ENCODE assay signal across 3 cellular contexts in the genomic region with DNA sequence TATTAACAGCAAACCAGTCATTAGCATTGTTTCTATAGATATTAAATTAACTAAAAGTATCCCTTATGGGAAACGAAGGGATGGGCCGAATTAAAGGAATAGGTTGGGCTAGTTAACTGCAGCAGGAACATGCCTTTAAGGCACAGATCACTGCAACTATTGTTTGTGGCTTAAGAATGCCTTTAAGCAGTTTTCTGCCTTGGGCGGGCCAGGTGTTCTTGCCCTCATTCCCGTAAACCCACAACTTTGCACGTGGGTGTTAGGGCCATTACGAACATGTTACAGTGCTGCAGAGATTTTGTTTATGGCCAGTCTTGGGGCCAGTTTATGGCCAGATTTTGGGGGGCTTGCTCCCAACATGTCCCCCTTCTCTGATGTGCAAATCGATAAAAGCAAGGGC. TPM values are rescaled to one million over a fixed set of nuclear protein-coding genes. Genes with fewer than 3 reads are reported as not detected.
DNase-seq lines count a peak whose midpoint lies in the region; TF ChIP-seq lines count a peak whose summit lies in the region.
"Not testable (repeated sequence)": the region's sequence is repeated elsewhere in the genome, so short reads cannot be mapped to it uniquely, and the experiment has no call there.

No MANE protein-coding gene starts in this region.

- not testable (repeated sequence) for H2BK120ac ChIP-seq in trophoblast cell (ENCODE audit: insufficient read depth, low read length, poor library complexity)

- not testable (repeated sequence) for H3K4me3 ChIP-seq in mammary epithelial cell (replicated peaks in 1 of 3; ENCODE audit: insufficient read depth in 1 of 3, low read depth in 2 of 3, low read length in 3 of 3); trophoblast cell (ENCODE audit: low read depth, low read length)

- intact Hi-C loops in mammary epithelial cell (cut with micrococcal nuclease), result not testable (repeated sequence)

- not testable (repeated sequence) for H3K79me1 ChIP-seq in trophoblast cell (ENCODE audit: low read length)

- not testable (repeated sequence) for H3K18ac ChIP-seq in trophoblast cell (ENCODE audit: low read length)

- not testable (repeated sequence) for H3K23ac ChIP-seq in trophoblast cell (ENCODE audit: low read length)

- in situ Hi-C loops in mammary epithelial cell (cut with MboI; ENCODE audit: low sequenced_read_pairs in 2 of 2), result not testable (repeated sequence)

- H2BK12ac ChIP-seq in trophoblast cell (ENCODE audit: low read length), result not testable (repeated sequence)

- CTCF ChIA-PET in mammary epithelial cell (lab: Charles Lee; ENCODE audit: low non-redundant PET), result not testable (repeated sequence)

- not testable (repeated sequence) for H3K9ac ChIP-seq in mammary epithelial cell (ENCODE audit: insufficient read depth, low read length); trophoblast cell (ENCODE audit: low read length)

- not testable (repeated sequence) for H2BK5ac ChIP-seq in trophoblast cell (ENCODE audit: low read depth, low read length, poor library complexity)

- H4K8ac ChIP-seq in trophoblast cell (ENCODE audit: low read depth, low read length), result not testable (repeated sequence)

- H3K36me3 ChIP-seq in mammary epithelial cell (ENCODE audit: insufficient read depth, low read length); trophoblast cell (ENCODE audit: control insufficient read depth in 1 of 2, insufficient read depth in 2 of 2, low read length in 2 of 2): not testable (repeated sequence)

- not testable (repeated sequence) for BruUV-seq in mammary epithelial cell (replicated peaks; lab: Mats Ljungman, UMichigan)

- not testable (repeated sequence) for H3K14ac ChIP-seq in trophoblast cell (ENCODE audit: low read length)

- H2AFZ ChIP-seq in mammary epithelial cell (ENCODE audit: low read depth, low read length), result peak overlapping the region; percentile 52
- not testable (repeated sequence) for H2AFZ ChIP-seq in trophoblast cell (ENCODE audit: insufficient read depth, low read length, poor library complexity)

- H3K9me3 ChIP-seq in mammary epithelial cell (replicated peaks; ENCODE audit: insufficient read depth, low read length); trophoblast cell (ENCODE audit: insufficient read depth, low read depth, low read length): not testable (repeated sequence)

- not testable (repeated sequence) for H4K91ac ChIP-seq in trophoblast cell (ENCODE audit: low read depth, low read length)

- H4K20me1 ChIP-seq in mammary epithelial cell (ENCODE audit: insufficient read depth, low read length), result not testable (repeated sequence)

- 27% methylated on average over 6 of the region's 7 CpGs for WGBS in mammary epithelial cell (ENCODE audit: low coverage, missing lambda C conversion rate)
- WGBS in trophoblast cell (ENCODE audit: extremely low coverage, insufficient coverage, insufficient read length), result no CpG with 5 or more reads among the region's 7 CpGs

- H3K4me2 ChIP-seq in mammary epithelial cell (ENCODE audit: insufficient read depth, low read depth, low read length); trophoblast cell (ENCODE audit: low read length): not testable (repeated sequence)

- H3K79me2 ChIP-seq in mammary epithelial cell (ENCODE audit: insufficient read depth, low read length); trophoblast cell (ENCODE audit: control insufficient read depth, insufficient read depth, low read length, poor library complexity): not testable (repeated sequence)

- not testable (repeated sequence) for H4K12ac ChIP-seq in trophoblast cell (ENCODE audit: low read depth, low read length)

- dilution Hi-C loops in mammary epithelial cell (cut with HindIII; ENCODE audit: low sequenced_read_pairs), result not testable (repeated sequence)

- TF ChIP-seq CTCF in VCaP (conservative IDR thresholded peaks at IDR 0.05); mammary epithelial cell (conservative IDR thresholded peaks at IDR 0.05 in 1 of 2, IDR thresholded peaks at IDR 0.05 in 1 of 2; ENCODE audit: extremely low read depth in 1 of 2, insufficient read depth in 1 of 2, low read depth in 1 of 2, low read length in 2 of 2): not testable (repeated sequence)

- not testable (repeated sequence) for H2AK5ac ChIP-seq in trophoblast cell (ENCODE audit: low read length)

- not testable (repeated sequence) for H3K4me1 ChIP-seq in mammary epithelial cell (ENCODE audit: insufficient read depth, low read length); trophoblast cell (ENCODE audit: control insufficient read depth in 1 of 2, insufficient read depth in 2 of 2, low read length in 2 of 2)

- DNase-seq in mammary epithelial cell (peak; percentile 38), trophoblast cell (peak; percentile 69 to 70)

- H3K27ac ChIP-seq in VCaP (peak overlapping the region; percentile 46; the same call in 1 of the 2 replicates), mammary epithelial cell (ENCODE audit: insufficient read depth, low read depth, low read length) (peak overlapping the region; percentile 75)
- H3K27ac ChIP-seq in trophoblast cell (ENCODE audit: low read depth, low read length), result not testable (repeated sequence)

- H3K4ac ChIP-seq in trophoblast cell (ENCODE audit: low read depth, low read length), result not testable (repeated sequence)

- H3K27me3 ChIP-seq in mammary epithelial cell (ENCODE audit: insufficient read depth, low read length); trophoblast cell (ENCODE audit: insufficient read depth, low read length): not testable (repeated sequence)

RNA-seq across cellular contexts. Expression of a gene that starts 27.5 kb away (rescaled TPM):
- 100 to 1,000 TPM in 1 of 2 donors, 10 to 100 TPM in 1; 88.7 to 177 TPM for total RNA-seq in mammary epithelial cell
- 115 TPM for polyA plus RNA-seq in mammary epithelial cell
- polyA minus RNA-seq in mammary epithelial cell, result 64.7 TPM
- polyA plus RNA-seq in trophoblast cell (2013), result 92.3 and 94.7 TPM in 2 replicates
